Comparison of ENCODE assay signal across 8 cellular contexts in genomic region chr7:104207731-104208420, GRCh38. TPM values are rescaled to one million over a fixed set of nuclear protein-coding genes. Genes with fewer than 3 reads are reported as not detected.
A peak's percentile ranks its signal among the peaks of the same experiment; 100 is the strongest.
DNase-seq lines count a peak whose midpoint lies in the region; ATAC-seq lines count a peak whose summit lies in the region.

Gene ORC5 (minus strand): TSS chr7:104208013. CDS start chr7:104207904, 109 bp downstream.

- peaks cover 2% of the 10 kb centered on the region for H3K36me3 ChIP-seq in effector memory CD4-positive, alpha-beta T cell (ENCODE audit: control insufficient read depth, insufficient read depth, low read length)

- H3K4me1 ChIP-seq in effector memory CD4-positive, alpha-beta T cell (ENCODE audit: control insufficient read depth, insufficient read depth, low read length, poor library complexity, severe bottlenecking): peaks cover 10% of the 10 kb centered on the region

- H3K9me3 Mint-ChIP-seq in activated CD8-positive, alpha-beta T cell treated with anti-CD3 and anti-CD28 coated beads, Interleukin-2, amount 10 ng/mL, durations not matched to agents 7 days and 5 days (ENCODE audit: insufficient read depth): peaks cover 4% of the 10 kb centered on the region
- H3K9me3 Mint-ChIP-seq in memory B cell: peaks cover 5% of the 10 kb centered on the region

- H3K27me3 Mint-ChIP-seq in activated CD8-positive, alpha-beta T cell treated with anti-CD3 and anti-CD28 coated beads, Interleukin-2, amount 10 ng/mL, durations not matched to agents 7 days and 5 days (ENCODE audit: low read depth): peaks cover 8% of the 10 kb centered on the region
- peaks cover 3% of the 10 kb centered on the region for H3K27me3 Mint-ChIP-seq in memory B cell

- peak; percentile 95 for DNase-seq in CD1c-positive myeloid dendritic cell (ENCODE audit: extremely low spot score)
- DNase-seq in NCI-H82 treated with DMSO at 0.1 percent for 48 hours (lab: John Stamatoyannopoulos, UW; ENCODE audit: unreplicated experiment): peak; percentile 68
- DNase-seq in activated CD8-positive, alpha-beta T cell treated with anti-CD3 and anti-CD28 coated beads, Interleukin-2, amount 10 ng/mL, durations not matched to agents 7 days and 5 days: peak; percentile 79
- DNase-seq in effector memory CD4-positive, alpha-beta T cell: peak; percentile 41 to 54 (median 49)
- peak; percentile 36 to 64 for DNase-seq in memory B cell (ENCODE audit: low spot score in 2 of 2)
- peak; percentile 52 for DNase-seq in stimulated activated CD8-positive, alpha-beta memory T cell treated with anti-CD3 and anti-CD28 coated beads, Interleukin-12 subunit alpha, Interleukin-12 subunit beta, amount 100 ng/mL, for 24 hours (ENCODE audit: extremely low read depth)

- peaks cover 8% of the 10 kb centered on the region for H3K36me3 Mint-ChIP-seq in activated CD8-positive, alpha-beta T cell treated with anti-CD3 and anti-CD28 coated beads, Interleukin-2, amount 10 ng/mL, durations not matched to agents 7 days and 5 days (ENCODE audit: low read depth)
- H3K36me3 Mint-ChIP-seq in memory B cell: peaks cover 6% of the 10 kb centered on the region

- H3K4me3 Mint-ChIP-seq in activated CD8-positive, alpha-beta T cell treated with anti-CD3 and anti-CD28 coated beads, Interleukin-2, amount 10 ng/mL, durations not matched to agents 7 days and 5 days: peak within 1 kb of the TSS; percentile 93
- peak within 1 kb of the TSS; percentile 96 for H3K4me3 Mint-ChIP-seq in memory B cell

- H3K4me3 ChIP-seq in effector memory CD4-positive, alpha-beta T cell (ENCODE audit: insufficient read depth, low read depth, low read length, poor library complexity, severe bottlenecking): peak within 1 kb of the TSS; percentile 84

- ATAC-seq in GM19372 (IDR thresholded peaks at IDR 0.05; ENCODE audit: low read depth, unreplicated experiment): peak; percentile 99
- peak; percentile 100 for ATAC-seq in HG03521 (IDR thresholded peaks at IDR 0.05; ENCODE audit: unreplicated experiment)
- ATAC-seq in activated CD8-positive, alpha-beta T cell treated with anti-CD3 and anti-CD28 coated beads, Interleukin-2, amount 10 ng/mL, durations not matched to agents 7 days and 5 days: peak; percentile 99
- peak; percentile 99 for ATAC-seq in memory B cell (ENCODE audit: low read depth)

- no peaks in the 10 kb centered on the region for H3K27me3 ChIP-seq in effector memory CD4-positive, alpha-beta T cell (replicated peaks; ENCODE audit: control insufficient read depth, insufficient read depth, low read length, poor library complexity, severe bottlenecking)

- peak within 1 kb of the TSS; percentile 69 for H3K27ac ChIP-seq in effector memory CD4-positive, alpha-beta T cell (ENCODE audit: insufficient read depth, low read length, poor library complexity, severe bottlenecking)

- POLR2A ChIA-PET in activated CD8-positive, alpha-beta T cell treated with anti-CD3 and anti-CD28 coated beads, Interleukin-2, amount 10 ng/mL, durations not matched to agents 7 days and 5 days (lab: Charles Lee): interaction anchor here (0.7 to 0.8 kb wide), 3 partner anchors 16 to 19 kb away, joined by 3 to 5 read pairs (median 3); no protein-coding TSS in a partner anchor

- peaks cover 26% of the 10 kb centered on the region for H3K4me1 Mint-ChIP-seq in activated CD8-positive, alpha-beta T cell treated with anti-CD3 and anti-CD28 coated beads, Interleukin-2, amount 10 ng/mL, durations not matched to agents 7 days and 5 days (ENCODE audit: low read depth)
- peaks cover 23% of the 10 kb centered on the region for H3K4me1 Mint-ChIP-seq in memory B cell

- CTCF ChIA-PET in activated CD8-positive, alpha-beta T cell treated with anti-CD3 and anti-CD28 coated beads, Interleukin-2, amount 10 ng/mL, durations not matched to agents 7 days and 5 days (lab: Charles Lee): interaction anchor here (0.6 to 2.3 kb wide), 5 partner anchors 16 to 676 kb away, joined by 3 to 7 read pairs (median 3); no protein-coding TSS in a partner anchor

- peak within 1 kb of the TSS; percentile 95 for H3K27ac Mint-ChIP-seq in activated CD8-positive, alpha-beta T cell treated with anti-CD3 and anti-CD28 coated beads, Interleukin-2, amount 10 ng/mL, durations not matched to agents 7 days and 5 days
- H3K27ac Mint-ChIP-seq in memory B cell: peak within 1 kb of the TSS; percentile 91

- no peaks in the 10 kb centered on the region for H3K9me3 ChIP-seq in effector memory CD4-positive, alpha-beta T cell (ENCODE audit: control insufficient read depth, low read length)

RNA-seq across cellular contexts. Expression of gene ORC5, which starts in this region (rescaled TPM):
- 10 to 100 TPM; 21.2 to 24.8 TPM for total RNA-seq in activated CD8-positive, alpha-beta T cell treated with anti-CD3 and anti-CD28 coated beads, Interleukin-2, amount 10 ng/mL, durations not matched to agents 7 days and 5 days

Comparison
In these comparisons a context has a peak if more than half of its experiments do, and no peak if none do; other contexts are left out.
1. Peak in every context shown above with its lines: DNase-seq, ATAC-seq, H3K4me3 ChIP-seq and H3K27ac ChIP-seq.